18 cellular contexts compared by ENCODE assay signal in genomic region chr20:24194133-24194532, GRCh38.
A peak's percentile ranks its signal among the peaks of the same experiment; 100 is the strongest.
DNase-seq lines count a peak whose midpoint lies in the region; ATAC-seq, FAIRE-seq and TF ChIP-seq lines count a peak whose summit lies in the region.
"Had no signal": no experiment of that assay in that cellular context is flagged by ENCODE, and none has a peak within 500 bp of the region (broad histone marks: within the 10 kb centered on the region; RNA-seq: fewer than 3 reads in every experiment).

No MANE protein-coding gene starts in this region.

- no peaks in the 10 kb centered on the region for H3K79me2 ChIP-seq in HepG2 (ENCODE audit: insufficient read depth, low read length)

- H3K4me3 ChIP-seq in HepG2 (replicated peaks in 1 of 3; ENCODE audit: insufficient read depth in 1 of 3, low read depth in 2 of 3, low read length in 3 of 3) (no peak overlapping the region), right lobe of liver (no peak overlapping the region), epithelial cell of esophagus (ENCODE audit: low read length) (no peak overlapping the region)

- in situ Hi-C loops in HepG2 (cut with HindIII; ENCODE audit: extremely low pct_ligation_motif_present, low pct_unique_long_range_greater_than_20kb), result loop anchor here (10.0 kb wide), 1 partner anchor 61 kb away; no protein-coding TSS in a partner anchor

- H3K4me2 ChIP-seq in HepG2 (ENCODE audit: low read depth, low read length), result no peak overlapping the region

- H3K4me1 ChIP-seq in HepG2 (ENCODE audit: insufficient read depth, low read length), result no peaks in the 10 kb centered on the region
- H3K4me1 ChIP-seq in right lobe of liver, result no peaks in the 10 kb centered on the region

- DNase-seq in HepG2 (ENCODE audit: low spot score), result no peak
- no peak for DNase-seq in right lobe of liver
- DNase-seq in NCI-H69 (lab: John Stamatoyannopoulos, UW), result peak; percentile 23
- peak; percentile 2 for DNase-seq in epithelial cell of esophagus (ENCODE audit: low read depth)
- no peak for DNase-seq in stimulated activated CD4-positive, alpha-beta T cell treated with anti-CD3 and anti-CD28 coated beads, Interleukin-2, amount 100 ng/mL, for 48 hours
- no peak for DNase-seq in RWPE1 (ENCODE audit: low spot score)
- DNase-seq: C1 segment of cervical spinal cord; CD8-positive, alpha-beta memory T cell; KG1; NCI-H1092 treated with DMSO at 0.1 percent for 48 hours; NCI-H146; NCI-H2081 treated with DMSO at 0.1 percent for 48 hours; NCI-H510A treated with DMSO at 0.1 percent for 48 hours; OCI-M1 had no signal

- no peaks in the 10 kb centered on the region for H3K27me3 ChIP-seq in HepG2 (ENCODE audit: control insufficient read depth in 1 of 2, insufficient read depth in 2 of 2, low read length in 2 of 2)
- no peaks in the 10 kb centered on the region for H3K27me3 ChIP-seq in right lobe of liver

- TF ChIP-seq RAD21 in HepG2 (CRISPR knock-in tag; IDR thresholded peaks at IDR 0.05), result no peak

- 41% methylated on average over 3 of the region's 3 CpGs for WGBS in HepG2 (ENCODE audit: low lambda C conversion rate)
- 92% methylated on average over 2 of the region's 3 CpGs for WGBS in right lobe of liver (ENCODE audit: insufficient coverage, low coverage, low lambda C conversion rate, missing lambda C conversion rate)

- no TSS peak for BruUV-seq in HepG2 (replicated peaks; lab: Mats Ljungman, UMichigan)

- TF ChIP-seq EP300 in HepG2 (IDR thresholded peaks at IDR 0.05; ENCODE audit: low read depth in 2 of 2, low read length in 2 of 2) (no peak), HepG2 (CRISPR knock-in tag; IDR thresholded peaks at IDR 0.05; ENCODE audit: borderline replicate concordance) (no peak)

- H4K20me1 ChIP-seq in HepG2 (ENCODE audit: insufficient read depth, low read length), result no peaks in the 10 kb centered on the region

- TF ChIP-seq POLR2A in HepG2 (IDR thresholded peaks at IDR 0.05; ENCODE audit: insufficient read depth in 1 of 2, low read depth in 2 of 2, low read length in 2 of 2), result no peak
- TF ChIP-seq POLR2A in right lobe of liver (IDR thresholded peaks at IDR 0.05), result no peak

- H3K36me3 ChIP-seq in HepG2 (replicated peaks in 1 of 2; ENCODE audit: control insufficient read depth in 1 of 2, insufficient read depth in 2 of 2, low read length in 2 of 2), result no peaks in the 10 kb centered on the region
- no peaks in the 10 kb centered on the region for H3K36me3 ChIP-seq in right lobe of liver

- no peak for FAIRE-seq in HepG2 (lab: Jason Lieb, UNC)
- FAIRE-seq: GM12892, GM18507, H1 had no signal

- ATAC-seq in HepG2 (no peak), right lobe of liver (no peak), HG03469 (IDR thresholded peaks at IDR 0.05; ENCODE audit: unreplicated experiment) (no peak)

- H2AFZ ChIP-seq in HepG2 (ENCODE audit: low read length), result no peak overlapping the region

- POLR2A ChIA-PET in HepG2 (lab: Yijun Ruan, JAX), result no interaction called here
- POLR2A ChIA-PET in RWPE1 (lab: Yijun Ruan, JAX; ENCODE audit: low non-redundant PET), result no interaction called here

- H3K27ac ChIP-seq in HepG2 (ENCODE audit: extremely low read length, insufficient read depth, low read length) (no peak overlapping the region), right lobe of liver (no peak overlapping the region), RWPE1 (no peak overlapping the region)

- intact Hi-C loops in HepG2 (cut with micrococcal nuclease; ENCODE audit: unreplicated experiment), result no loop called here
- intact Hi-C loops in right lobe of liver (cut with DNase I), result no loop called here

- H3K9me3 ChIP-seq in HepG2 (ENCODE audit: low read length) (peaks cover 3% of the 10 kb centered on the region; the same call in 1 of the 2 replicates), right lobe of liver (peaks cover 0 to 6% (median 0%) of the 10 kb centered on the region in 4 donors)

- CTCF ChIA-PET in HepG2 (lab: Yijun Ruan, JAX; ENCODE audit: low intra/inter-chr PET ratio, low total read pairs) (no interaction called here), RWPE1 (lab: Yijun Ruan, JAX) (no interaction called here)

- TF ChIP-seq CTCF in HepG2 (CRISPR knock-in tag; IDR thresholded peaks at IDR 0.05) (no peak), right lobe of liver (IDR thresholded peaks at IDR 0.05) (no peak), epithelial cell of esophagus (IDR thresholded peaks at IDR 0.05; ENCODE audit: insufficient read depth, low read depth, low read length, missing control alignments) (no peak), RWPE1 (conservative IDR thresholded peaks at IDR 0.05; ENCODE audit: low read depth) (no peak)

- H3K9ac ChIP-seq in HepG2 (ENCODE audit: insufficient read depth, low read depth, low read length), result no peak overlapping the region

TF ChIP-seq in HepG2, 621 proteins besides CTCF, POLR2A, EP300 and RAD21:
- TF ChIP-seq CEBPB (IDR thresholded peaks at IDR 0.05; ENCODE audit: borderline replicate concordance, low read depth, low read length), result peak; percentile 71; the same call in 1 of the 2 replicates
- no peak for TF ChIP-seq WIZ (CRISPR knock-in tag; IDR thresholded peaks at IDR 0.05)
- TF ChIP-seq KLF15 (CRISPR knock-in tag; IDR thresholded peaks at IDR 0.05; ENCODE audit: borderline replicate concordance), result no peak
- TF ChIP-seq ZNF432 (CRISPR knock-in tag; IDR thresholded peaks at IDR 0.05; ENCODE audit: borderline replicate concordance), result no peak
- TF ChIP-seq IKZF1 (IDR thresholded peaks at IDR 0.05), result no peak
- TF ChIP-seq, protein P1, sequence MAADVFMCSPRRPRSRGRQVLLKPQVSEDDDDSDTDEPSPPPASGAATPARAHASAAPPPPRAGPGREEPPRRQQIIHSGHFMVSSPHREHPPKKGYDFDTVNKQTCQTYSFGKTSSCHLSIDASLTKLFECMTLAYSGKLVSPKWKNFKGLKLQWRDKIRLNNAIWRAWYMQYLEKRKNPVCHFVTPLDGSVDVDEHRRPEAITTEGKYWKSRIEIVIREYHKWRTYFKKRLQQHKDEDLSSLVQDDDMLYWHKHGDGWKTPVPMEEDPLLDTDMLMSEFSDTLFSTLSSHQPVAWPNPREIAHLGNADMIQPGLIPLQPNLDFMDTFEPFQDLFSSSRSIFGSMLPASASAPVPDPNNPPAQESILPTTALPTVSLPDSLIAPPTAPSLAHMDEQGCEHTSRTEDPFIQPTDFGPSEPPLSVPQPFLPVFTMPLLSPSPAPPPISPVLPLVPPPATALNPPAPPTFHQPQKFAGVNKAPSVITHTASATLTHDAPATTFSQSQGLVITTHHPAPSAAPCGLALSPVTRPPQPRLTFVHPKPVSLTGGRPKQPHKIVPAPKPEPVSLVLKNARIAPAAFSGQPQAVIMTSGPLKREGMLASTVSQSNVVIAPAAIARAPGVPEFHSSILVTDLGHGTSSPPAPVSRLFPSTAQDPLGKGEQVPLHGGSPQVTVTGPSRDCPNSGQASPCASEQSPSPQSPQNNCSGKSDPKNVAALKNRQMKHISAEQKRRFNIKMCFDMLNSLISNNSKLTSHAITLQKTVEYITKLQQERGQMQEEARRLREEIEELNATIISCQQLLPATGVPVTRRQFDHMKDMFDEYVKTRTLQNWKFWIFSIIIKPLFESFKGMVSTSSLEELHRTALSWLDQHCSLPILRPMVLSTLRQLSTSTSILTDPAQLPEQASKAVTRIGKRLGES (CRISPR knock-in tag; IDR thresholded peaks at IDR 0.05; ENCODE audit: borderline replicate concordance), result no peak
- TF ChIP-seq CENPT (CRISPR knock-in tag; IDR thresholded peaks at IDR 0.05; ENCODE audit: low read depth), result no peak

Comparison
In these comparisons a context has a peak if more than half of its experiments do, and no peak if none do; other contexts are left out.
1. DNase-seq: peak in NCI-H69 (single experiment) and epithelial cell of esophagus (single experiment); none in HepG2 (single experiment), right lobe of liver (0 of 3), stimulated activated CD4-positive, alpha-beta T cell treated with anti-CD3 and anti-CD28 coated beads, Interleukin-2, amount 100 ng/mL, for 48 hours (0 of 2) and RWPE1 (single experiment).